Comparison of ENCODE assay signal across 17 cellular contexts in genomic region chr1:201096977-201097856, GRCh38. TPM values are rescaled to one million over a fixed set of nuclear protein-coding genes. Genes with fewer than 3 reads are reported as not detected.
A peak's percentile ranks its signal among the peaks of the same experiment; 100 is the strongest.
DNase-seq lines count a peak whose midpoint lies in the region; ATAC-seq and TF ChIP-seq lines count a peak whose summit lies in the region.
"Had no signal": no experiment of that assay in that cellular context is flagged by ENCODE, and none has a peak within 500 bp of the region (broad histone marks: within the 10 kb centered on the region; RNA-seq: fewer than 3 reads in every experiment).

No MANE protein-coding gene starts in this region.

- H3K18ac ChIP-seq in IMR-90 (ENCODE audit: low read depth, low read length) (no peak overlapping the region), neuronal stem cell (ENCODE audit: low read length) (peak overlapping the region; percentile 11), mesendoderm (ENCODE audit: low read length) (no peak overlapping the region)

- CTCF ChIA-PET in IMR-90 (lab: Yijun Ruan, JAX), result no interaction called here
- CTCF ChIA-PET in CD8-positive, alpha-beta T cell (lab: Charles Lee), result interaction anchor here (1.6 to 1.9 kb wide), 2 partner anchors 11 to 17 kb away, joined by 5 to 8 read pairs; no protein-coding TSS in a partner anchor

- no peak overlapping the region for H2AK9ac ChIP-seq in IMR-90 (replicated peaks; ENCODE audit: low read depth, low read length, poor library complexity)

- no peak for TF ChIP-seq CTCF in IMR-90 (conservative IDR thresholded peaks at IDR 0.05; ENCODE audit: low read depth, low read length)
- TF ChIP-seq CTCF in CD8-positive, alpha-beta T cell (IDR thresholded peaks at IDR 0.05), result no peak

- intact Hi-C loops in IMR-90 (cut with micrococcal nuclease), result no loop called here
- intact Hi-C loops in CD8-positive, alpha-beta T cell (cut with DNase I, micrococcal nuclease), result no loop called here

- no peak overlapping the region for H2BK12ac ChIP-seq in neuronal stem cell (ENCODE audit: low read length)

- H3K27ac ChIP-seq in IMR-90 (ENCODE audit: insufficient read depth, low read length) (no peak overlapping the region), neuronal stem cell (replicated peaks; ENCODE audit: low read length) (no peak overlapping the region), mesendoderm (ENCODE audit: low read depth, low read length) (no peak overlapping the region)
- no peak overlapping the region for H3K27ac ChIP-seq in CD8-positive, alpha-beta T cell (ENCODE audit: low read depth, low read length)
- H3K27ac ChIP-seq: BLaER1 had no signal

- no peaks in the 10 kb centered on the region for H3K36me3 Mint-ChIP-seq in CD8-positive, alpha-beta T cell

- no peak for TF ChIP-seq POLR2A in IMR-90 (IDR thresholded peaks at IDR 0.05; ENCODE audit: low read depth, low read length)

- H2AK5ac ChIP-seq in IMR-90 (ENCODE audit: low read depth, low read length) (no peak overlapping the region), neuronal stem cell (ENCODE audit: low read depth, low read length) (no peak overlapping the region), mesendoderm (ENCODE audit: low read length) (no peak overlapping the region)

- no TSS peak for BruUV-seq in IMR-90 (replicated peaks; lab: Mats Ljungman, UMichigan)

- H3K56ac ChIP-seq in IMR-90 (ENCODE audit: extremely low read depth, insufficient read depth, low read length) (no peak overlapping the region), mesendoderm (ENCODE audit: low read length) (no peak overlapping the region)

- no peak overlapping the region for H3K4me2 ChIP-seq in IMR-90 (ENCODE audit: low read depth, low read length)
- H3K4me2 ChIP-seq in neuronal stem cell (ENCODE audit: insufficient read depth, low read length, poor library complexity, severe bottlenecking), result no peak overlapping the region
- no peak overlapping the region for H3K4me2 ChIP-seq in mesendoderm (ENCODE audit: low read length)
- H3K4me2 ChIP-seq: GM23338 had no signal

- H3K9ac ChIP-seq in IMR-90 (ENCODE audit: low read depth, low read length), result no peak overlapping the region
- H3K9ac ChIP-seq in neuronal stem cell (ENCODE audit: low read depth, low read length, poor library complexity), result no peak overlapping the region
- H3K9ac ChIP-seq in mesendoderm (ENCODE audit: low read length), result no peak overlapping the region
- H3K9ac ChIP-seq: BLaER1 had no signal

- H3K27ac Mint-ChIP-seq in CD8-positive, alpha-beta T cell, result no peak overlapping the region
- H3K27ac Mint-ChIP-seq: GM23338 had no signal

- no peak overlapping the region for H3K4me3 Mint-ChIP-seq in CD8-positive, alpha-beta T cell
- H3K4me3 Mint-ChIP-seq: GM23338 had no signal

- no peaks in the 10 kb centered on the region for H3K9me3 Mint-ChIP-seq in CD8-positive, alpha-beta T cell
- H3K9me3 Mint-ChIP-seq: GM23338 had no signal

- no peak overlapping the region for H2BK120ac ChIP-seq in IMR-90 (ENCODE audit: low read depth, low read length)
- no peak overlapping the region for H2BK120ac ChIP-seq in neuronal stem cell (ENCODE audit: low read depth, low read length)
- no peak overlapping the region for H2BK120ac ChIP-seq in mesendoderm (ENCODE audit: low read depth, low read length)

- H2BK5ac ChIP-seq in IMR-90 (ENCODE audit: low read depth, low read length, poor library complexity, severe bottlenecking) (no peak overlapping the region), neuronal stem cell (ENCODE audit: low read length) (no peak overlapping the region), mesendoderm (ENCODE audit: low read length) (no peak overlapping the region)

- dilution Hi-C loops in IMR-90 (cut with HindIII; ENCODE audit: low sequenced_read_pairs, unreplicated experiment), result no loop called here

- H3K27me3 Mint-ChIP-seq in CD8-positive, alpha-beta T cell (ENCODE audit: low read depth), result peaks cover 4% of the 10 kb centered on the region

- H3K4me3 ChIP-seq in IMR-90 (ENCODE audit: insufficient read depth, low read depth, low read length) (no peak overlapping the region), neuronal stem cell (ENCODE audit: low read length in 2 of 2) (no peak overlapping the region), mesendoderm (ENCODE audit: low read length) (no peak overlapping the region)
- H3K4me3 ChIP-seq in CD8-positive, alpha-beta T cell (ENCODE audit: low read depth, low read length), result no peak overlapping the region
- H3K4me3 ChIP-seq: BLaER1, GM12878, GM23338 had no signal

- DNase-seq in Daoy (ENCODE audit: low read depth), result peak; percentile 29
- DNase-seq in IMR-90, result no peak
- peak; percentile 56 for DNase-seq in myocyte (ENCODE audit: low read depth)
- no peak for DNase-seq in neuronal stem cell (ENCODE audit: low spot score)
- no peak for DNase-seq in CD8-positive, alpha-beta T cell
- no peak for DNase-seq in mesendoderm
- no peak for DNase-seq in stimulated activated CD4-positive, alpha-beta T cell treated with anti-CD3 and anti-CD28 coated beads, Interleukin-2, amount 100 ng/mL, for 48 hours
- DNase-seq: 8988T, AML-193, DMS53, H7 had no signal

- no peaks in the 10 kb centered on the region for H3K9me1 ChIP-seq in IMR-90 (ENCODE audit: insufficient read depth, low read length)

- H2BK20ac ChIP-seq in IMR-90 (ENCODE audit: low read depth, low read length), result no peak overlapping the region

- in situ Hi-C loops in IMR-90 (cut with MboI; ENCODE audit: low sequenced_read_pairs), result no loop called here

- H3K4me1 Mint-ChIP-seq in CD8-positive, alpha-beta T cell (ENCODE audit: low read depth), result no peaks in the 10 kb centered on the region

- H3K14ac ChIP-seq in IMR-90 (replicated peaks; ENCODE audit: low read depth, low read length) (no peak overlapping the region), neuronal stem cell (ENCODE audit: low read length) (no peak overlapping the region)

- ATAC-seq in IMR-90 (ENCODE audit: low read depth), result no peak
- no peak for ATAC-seq in CD8-positive, alpha-beta T cell
- no peak for ATAC-seq in esophagus mucosa
- ATAC-seq: GM12878, GM23338 had no signal

- H3K23ac ChIP-seq in IMR-90 (ENCODE audit: low read depth, low read length) (no peak overlapping the region), neuronal stem cell (ENCODE audit: low read depth, low read length, poor library complexity) (no peak overlapping the region), mesendoderm (ENCODE audit: low read length) (no peak overlapping the region)

- WGBS in IMR-90 (ENCODE audit: extremely low coverage in 2 of 2, insufficient read length in 1 of 2), 2 experiments, result 32% methylated on average over 13 of the region's 17 CpGs; no CpG with 5 or more reads in 1 of the 2 experiments
- WGBS in neuronal stem cell (ENCODE audit: extremely low coverage in 2 of 2, insufficient read length in 2 of 2, insufficient replicate concordance in 1 of 2), 2 donors, result no CpG with 5 or more reads among the region's 17 CpGs
- no CpG with 5 or more reads among the region's 17 CpGs for WGBS in mesendoderm (ENCODE audit: extremely low coverage, insufficient coverage, low lambda C conversion rate)

- H3K4ac ChIP-seq in IMR-90 (ENCODE audit: low read depth, low read length), result no peak overlapping the region
- no peak overlapping the region for H3K4ac ChIP-seq in neuronal stem cell (ENCODE audit: low read length)
- no peak overlapping the region for H3K4ac ChIP-seq in mesendoderm (ENCODE audit: low read depth, low read length)

- H2BK15ac ChIP-seq in IMR-90 (ENCODE audit: low read depth, low read length), result no peak overlapping the region
- no peak overlapping the region for H2BK15ac ChIP-seq in neuronal stem cell (ENCODE audit: low read length)
- no peak overlapping the region for H2BK15ac ChIP-seq in mesendoderm (replicated peaks; ENCODE audit: low read depth)

- no peak overlapping the region for H4K8ac ChIP-seq in IMR-90 (ENCODE audit: low read depth in 2 of 2, low read length in 2 of 2)
- peak overlapping the region; percentile 7 for H4K8ac ChIP-seq in neuronal stem cell (ENCODE audit: low read depth, low read length)
- H4K8ac ChIP-seq in mesendoderm (ENCODE audit: low read depth, low read length), result no peak overlapping the region

- POLR2A ChIA-PET in IMR-90 (lab: Charles Lee; ENCODE audit: unreplicated experiment), result no interaction called here
- POLR2A ChIA-PET in CD8-positive, alpha-beta T cell (lab: Charles Lee), result no interaction called here

- peaks cover 78% of the 10 kb centered on the region for H3K27me3 ChIP-seq in IMR-90 (ENCODE audit: control insufficient read depth, insufficient read depth, low read length)
- no peaks in the 10 kb centered on the region for H3K27me3 ChIP-seq in neuronal stem cell (ENCODE audit: control insufficient read depth in 3 of 3, insufficient read depth in 3 of 3, low read depth in 1 of 3, low read length in 3 of 3)
- H3K27me3 ChIP-seq in CD8-positive, alpha-beta T cell (ENCODE audit: insufficient read depth, low read length), result no peaks in the 10 kb centered on the region
- no peaks in the 10 kb centered on the region for H3K27me3 ChIP-seq in mesendoderm (ENCODE audit: insufficient read depth, low read length, poor library complexity)
- H3K27me3 ChIP-seq: BLaER1 had no signal

- H3K36me3 ChIP-seq in IMR-90 (ENCODE audit: control insufficient read depth, insufficient read depth, low read length) (no peaks in the 10 kb centered on the region), neuronal stem cell (replicated peaks in 1 of 2; ENCODE audit: control insufficient read depth in 2 of 2, insufficient read depth in 2 of 2, low read length in 2 of 2) (no peaks in the 10 kb centered on the region), mesendoderm (ENCODE audit: control insufficient read depth, insufficient read depth, low read length) (no peaks in the 10 kb centered on the region)
- H3K36me3 ChIP-seq in CD8-positive, alpha-beta T cell (ENCODE audit: insufficient read depth, low read length), result no peaks in the 10 kb centered on the region
- H3K36me3 ChIP-seq: BLaER1 had no signal

- peak overlapping the region; percentile 49 for H2AFZ ChIP-seq in IMR-90 (replicated peaks; ENCODE audit: low read length, poor library complexity)
- H2AFZ ChIP-seq in neuronal stem cell (ENCODE audit: low read length), result peak overlapping the region; percentile 47
- H2AFZ ChIP-seq: GM23338 had no signal

- H4K20me1 ChIP-seq in IMR-90 (ENCODE audit: insufficient read depth, low read length), result no peaks in the 10 kb centered on the region
- H4K20me1 ChIP-seq: BLaER1 had no signal

- no peaks in the 10 kb centered on the region for H3K9me3 ChIP-seq in IMR-90 (ENCODE audit: control insufficient read depth, insufficient read depth, low read length)
- H3K9me3 ChIP-seq in neuronal stem cell (replicated peaks in 1 of 2; ENCODE audit: control insufficient read depth in 2 of 2, insufficient read depth in 1 of 2, low read depth in 1 of 2, low read length in 2 of 2), result no peaks in the 10 kb centered on the region
- no peaks in the 10 kb centered on the region for H3K9me3 ChIP-seq in CD8-positive, alpha-beta T cell (ENCODE audit: low read length)
- H3K9me3 ChIP-seq: BLaER1 had no signal

- H4K5ac ChIP-seq in IMR-90 (ENCODE audit: low read depth, low read length), result no peak overlapping the region
- H4K5ac ChIP-seq in mesendoderm (ENCODE audit: low read length), result no peak overlapping the region

- H3K79me1 ChIP-seq in IMR-90 (ENCODE audit: low read depth in 1 of 2, low read length in 2 of 2), result no peaks in the 10 kb centered on the region
- H3K79me1 ChIP-seq in neuronal stem cell (ENCODE audit: low read depth, low read length), result no peaks in the 10 kb centered on the region
- no peaks in the 10 kb centered on the region for H3K79me1 ChIP-seq in mesendoderm (ENCODE audit: low read length)

- H4K91ac ChIP-seq in IMR-90 (ENCODE audit: insufficient read depth, low read depth, low read length), result no peak overlapping the region
- H4K91ac ChIP-seq in neuronal stem cell (ENCODE audit: low read depth, low read length, poor library complexity), result no peak overlapping the region

- H3K4me1 ChIP-seq in IMR-90 (ENCODE audit: control insufficient read depth, insufficient read depth, low read length), result no peaks in the 10 kb centered on the region
- H3K4me1 ChIP-seq in neuronal stem cell (ENCODE audit: control insufficient read depth in 2 of 2, insufficient read depth in 1 of 2, low read depth in 1 of 2, low read length in 2 of 2), result peaks cover 22 to 43% of the 10 kb centered on the region in 2 donors
- H3K4me1 ChIP-seq in CD8-positive, alpha-beta T cell (ENCODE audit: insufficient read depth, low read length), result no peaks in the 10 kb centered on the region
- no peaks in the 10 kb centered on the region for H3K4me1 ChIP-seq in mesendoderm (ENCODE audit: control insufficient read depth, low read depth, low read length)

- TF ChIP-seq RAD21 in IMR-90 (IDR thresholded peaks at IDR 0.05; ENCODE audit: low read length), result no peak

- no peaks in the 10 kb centered on the region for H3K79me2 ChIP-seq in mesendoderm (ENCODE audit: control insufficient read depth, insufficient read depth, low read length)

RNA-seq across cellular contexts. Expression of gene CACNA1S, which starts 15.0 kb away (rescaled TPM):
- total RNA-seq in Daoy (2014; rRNA removed; shearing (Covaris generic)), result not detected in 2 replicates
- total RNA-seq in IMR-90 (2012; rRNA removed) (not detected in 2 replicates), myocyte (57.2 and 58.9 TPM in 2 replicates), esophagus mucosa (not detected)
- not detected in 2 replicates for polyA plus RNA-seq in IMR-90 (2012; rRNA removed)
- not detected in 2 replicates for polyA plus RNA-seq in IMR-90 (2012; cell fraction: cytosol; rRNA removed)
- polyA plus RNA-seq in IMR-90 (2012; cell fraction: nucleus; rRNA removed; ENCODE audit: low replicate concordance), result not detected in 2 replicates
- polyA plus RNA-seq in myocyte (2012), result 32.0 TPM
- 0.17 TPM for polyA plus RNA-seq in neuronal stem cell (2013, experiment 1 of 2)
- polyA plus RNA-seq in neuronal stem cell (2013, experiment 2 of 2), result 0.21 TPM
- not detected for total RNA-seq in CD8-positive, alpha-beta T cell
- polyA plus RNA-seq in mesendoderm (2013, experiment 1 of 2), result not detected
- under 0.01 TPM for polyA plus RNA-seq in mesendoderm (2013, experiment 2 of 2)
- total RNA-seq: G401, H7, HT-29 had no signal
- polyA plus RNA-seq: GM23338 had no signal

RNA-seq across cellular contexts. Expression of gene ASCL5, which starts 29.8 kb away (rescaled TPM):
- total RNA-seq in Daoy (2014; rRNA removed; shearing (Covaris generic)), result not detected in 2 replicates
- total RNA-seq in IMR-90 (2012; rRNA removed) (not detected in 2 replicates), myocyte (not detected in 2 replicates), esophagus mucosa (not detected)
- polyA plus RNA-seq in IMR-90 (2012; rRNA removed), result not detected in 2 replicates
- not detected in 2 replicates for polyA plus RNA-seq in IMR-90 (2012; cell fraction: cytosol; rRNA removed)
- polyA plus RNA-seq in IMR-90 (2012; cell fraction: nucleus; rRNA removed; ENCODE audit: low replicate concordance), result 0.12 TPM in 1 of 2 replicates, not detected in the other
- 0.25 TPM for polyA plus RNA-seq in myocyte (2012)
- 0.04 TPM for polyA plus RNA-seq in neuronal stem cell (2013, experiment 1 of 2)
- 0.03 TPM for polyA plus RNA-seq in neuronal stem cell (2013, experiment 2 of 2)
- total RNA-seq in CD8-positive, alpha-beta T cell, result under 1 TPM; 0.73 to 0.94 TPM
- 0.20 TPM for polyA plus RNA-seq in mesendoderm (2013, experiment 1 of 2)
- 0.18 TPM for polyA plus RNA-seq in mesendoderm (2013, experiment 2 of 2)
- total RNA-seq: GM12878, GM23338, H7, HT-29 had no signal
- polyA plus RNA-seq: GM23338 had no signal

RNA-seq across cellular contexts. Expression of gene TMEM9, which starts 57.1 kb away (rescaled TPM):
- 86.8 and 94.3 TPM in 2 replicates for total RNA-seq in Daoy (2014; rRNA removed; shearing (Covaris generic))
- total RNA-seq in IMR-90 (2012; rRNA removed) (62.8 and 76.7 TPM in 2 replicates), myocyte (86.5 and 88.2 TPM in 2 replicates), esophagus mucosa (28.2 TPM)
- 97.0 and 107 TPM in 2 replicates for polyA plus RNA-seq in IMR-90 (2012; rRNA removed)
- 60.6 and 115 TPM in 2 replicates for polyA plus RNA-seq in IMR-90 (2012; cell fraction: cytosol; rRNA removed)
- polyA plus RNA-seq in IMR-90 (2012; cell fraction: nucleus; rRNA removed; ENCODE audit: low replicate concordance), result 66.7 and 97.2 TPM in 2 replicates
- 109 TPM for polyA plus RNA-seq in myocyte (2012)
- polyA plus RNA-seq in neuronal stem cell (2013, experiment 1 of 2), result 72.8 TPM
- 72.0 TPM for polyA plus RNA-seq in neuronal stem cell (2013, experiment 2 of 2)
- total RNA-seq in CD8-positive, alpha-beta T cell, result 10 to 100 TPM; 14.3 to 14.4 TPM
- polyA plus RNA-seq in mesendoderm (2013, experiment 1 of 2), result 40.1 TPM
- polyA plus RNA-seq in mesendoderm (2013, experiment 2 of 2), result 41.4 TPM

Comparison
In these comparisons a context has a peak if more than half of its experiments do, and no peak if none do; other contexts are left out.
1. DNase-seq: peak in Daoy (single experiment) and myocyte (single experiment); none in IMR-90 (single experiment), neuronal stem cell (single experiment), CD8-positive, alpha-beta T cell (0 of 7), mesendoderm (single experiment) and stimulated activated CD4-positive, alpha-beta T cell treated with anti-CD3 and anti-CD28 coated beads, Interleukin-2, amount 100 ng/mL, for 48 hours (0 of 2).
2. RNA of gene CACNA1S, which starts 15.0 kb away (total RNA-seq): 57.2 to 58.9 TPM in myocyte; not detected in Daoy, not detected in IMR-90, not detected in CD8-positive, alpha-beta T cell and not detected in esophagus mucosa (single experiment); every median in the first group is over 10 times any median in the second.